19 cellular contexts compared by ENCODE assay signal in the genomic region with DNA sequence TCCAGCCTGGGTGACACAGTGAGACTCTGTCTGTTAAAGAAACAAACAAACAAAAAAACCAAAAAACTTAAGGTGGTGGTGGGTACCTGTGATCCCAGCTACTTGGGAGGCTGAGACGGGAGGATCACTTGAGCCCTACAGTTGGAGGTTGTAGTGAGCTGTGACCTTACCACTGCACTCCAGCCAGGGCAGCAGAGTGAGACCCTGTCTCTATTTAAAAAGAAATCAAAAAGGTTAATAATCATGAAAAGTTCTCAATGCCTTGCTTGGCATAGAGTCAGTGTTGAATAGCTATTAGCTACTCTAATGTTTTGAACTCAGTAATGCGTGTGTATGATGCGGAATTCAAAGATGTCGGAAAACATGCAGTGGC. TPM values are rescaled to one million over a fixed set of nuclear protein-coding genes. Genes with fewer than 3 reads are reported as not detected.
DNase-seq lines count a peak whose midpoint lies in the region; ATAC-seq and TF ChIP-seq lines count a peak whose summit lies in the region.
"Had no signal": no experiment of that assay in that cellular context is flagged by ENCODE, and none has a peak within 500 bp of the region (broad histone marks: within the 10 kb centered on the region; RNA-seq: fewer than 3 reads in every experiment).

No MANE protein-coding gene starts in this region.

- H3K4me3 Mint-ChIP-seq in activated naive CD4-positive, alpha-beta T cell treated with anti-CD3 and anti-CD28 coated beads, Interleukin-2, amount 50 U/mL, for 24 hours, result no peak overlapping the region
- H3K4me3 Mint-ChIP-seq in T-cell, result no peak overlapping the region
- H3K4me3 Mint-ChIP-seq in stimulated activated naive B cell treated with anti-CD40 and anti-IgM and Interleukin-4, amounts not matched to agents 10 μg/mL and 1 μg/mL and 100 μg/mL, for 72 hours, result no peak overlapping the region
- H3K4me3 Mint-ChIP-seq: activated CD8-positive, alpha-beta memory T cell treated with anti-CD3 and anti-CD28 coated beads, Interleukin-2, amount 10 ng/mL, durations not matched to agents 7 days and 5 days had no signal

- peak overlapping the region; percentile 59 for H3K27ac Mint-ChIP-seq in activated naive CD4-positive, alpha-beta T cell treated with anti-CD3 and anti-CD28 coated beads, Interleukin-2, amount 50 U/mL, for 24 hours
- peak overlapping the region in 1 of 2 donors; percentile 30 for H3K27ac Mint-ChIP-seq in activated naive CD4-positive, alpha-beta T cell treated with anti-CD3 and anti-CD28 coated beads, Interleukin-2, amount 50 U/mL, for 72 hours
- peak overlapping the region; percentile 75 to 90 for H3K27ac Mint-ChIP-seq in T-cell
- peak overlapping the region; percentile 31 for H3K27ac Mint-ChIP-seq in stimulated activated naive B cell treated with anti-CD40 and anti-IgM and Interleukin-4, amounts not matched to agents 10 μg/mL and 1 μg/mL and 100 μg/mL, for 72 hours
- H3K27ac Mint-ChIP-seq: activated CD8-positive, alpha-beta memory T cell treated with anti-CD3 and anti-CD28 coated beads, Interleukin-2, amount 10 ng/mL, durations not matched to agents 7 days and 5 days had no signal

- POLR2A ChIA-PET in T-cell (lab: Charles Lee) (no interaction called here), HEK293T (lab: Yijun Ruan, JAX) (no interaction called here)

- H3K9me3 Mint-ChIP-seq in activated naive CD4-positive, alpha-beta T cell treated with anti-CD3 and anti-CD28 coated beads, Interleukin-2, amount 50 U/mL, for 24 hours, result no peaks in the 10 kb centered on the region
- no peaks in the 10 kb centered on the region for H3K9me3 Mint-ChIP-seq in activated naive CD4-positive, alpha-beta T cell treated with anti-CD3 and anti-CD28 coated beads, Interleukin-2, amount 50 U/mL, for 72 hours
- H3K9me3 Mint-ChIP-seq in T-cell, result no peaks in the 10 kb centered on the region
- H3K9me3 Mint-ChIP-seq in stimulated activated naive B cell treated with anti-CD40 and anti-IgM and Interleukin-4, amounts not matched to agents 10 μg/mL and 1 μg/mL and 100 μg/mL, for 72 hours, result no peaks in the 10 kb centered on the region

- H3K4me1 Mint-ChIP-seq in activated naive CD4-positive, alpha-beta T cell treated with anti-CD3 and anti-CD28 coated beads, Interleukin-2, amount 50 U/mL, for 24 hours, result peaks cover 90% of the 10 kb centered on the region
- peaks cover 90 to 92% (median 91%) of the 10 kb centered on the region in 3 donors for H3K4me1 Mint-ChIP-seq in T-cell
- peaks cover 61 to 93% of the 10 kb centered on the region in 2 donors for H3K4me1 Mint-ChIP-seq in stimulated activated naive B cell treated with anti-CD40 and anti-IgM and Interleukin-4, amounts not matched to agents 10 μg/mL and 1 μg/mL and 100 μg/mL, for 72 hours

- H3K27ac ChIP-seq in layer of hippocampus (ENCODE audit: low read depth, low read length), result peak overlapping the region; percentile 99

- ATAC-seq in activated naive CD4-positive, alpha-beta T cell treated with anti-CD3 and anti-CD28 coated beads, Interleukin-2, amount 50 U/mL, for 72 hours, result no peak
- ATAC-seq in T-cell (replicated peaks in 1 of 4), result no peak
- no peak for ATAC-seq in stimulated activated naive B cell treated with anti-CD40 and anti-IgM and Interleukin-4, amounts not matched to agents 10 μg/mL and 1 μg/mL and 100 μg/mL, for 72 hours (replicated peaks)
- ATAC-seq: activated CD8-positive, alpha-beta memory T cell treated with anti-CD3 and anti-CD28 coated beads, Interleukin-2, amount 10 ng/mL, durations not matched to agents 7 days and 5 days; psoas muscle had no signal

- H3K36me3 Mint-ChIP-seq in activated naive CD4-positive, alpha-beta T cell treated with anti-CD3 and anti-CD28 coated beads, Interleukin-2, amount 50 U/mL, for 24 hours, result no peaks in the 10 kb centered on the region
- H3K36me3 Mint-ChIP-seq in activated naive CD4-positive, alpha-beta T cell treated with anti-CD3 and anti-CD28 coated beads, Interleukin-2, amount 50 U/mL, for 72 hours, result no peaks in the 10 kb centered on the region
- H3K36me3 Mint-ChIP-seq in T-cell, result no peaks in the 10 kb centered on the region
- peaks cover 11 to 20% of the 10 kb centered on the region in 2 donors for H3K36me3 Mint-ChIP-seq in stimulated activated naive B cell treated with anti-CD40 and anti-IgM and Interleukin-4, amounts not matched to agents 10 μg/mL and 1 μg/mL and 100 μg/mL, for 72 hours

- CTCF ChIA-PET in T-cell (lab: Charles Lee) (interaction anchor here in 1 of 2 donors (0.5 to 1.3 kb wide), 2 partner anchors 21 to 210 kb away, joined by 3 to 5 read pairs; partner anchors contain the start of gene ATG4D), HEK293T (lab: Yijun Ruan, JAX) (no interaction called here)

- no peak for DNase-seq in activated naive CD4-positive, alpha-beta T cell treated with anti-CD3 and anti-CD28 coated beads, Interleukin-2, amount 50 U/mL, for 72 hours (ENCODE audit: low spot score in 2 of 2)
- DNase-seq in T-cell (no peak), GM03348 (ENCODE audit: low spot score) (no peak), NCI-H2029 (lab: John Stamatoyannopoulos, UW) (no peak), HEK293T (ENCODE audit: extremely low spot score) (no peak)
- no peak for DNase-seq in stimulated activated naive B cell treated with anti-CD40 and anti-IgM and Interleukin-4, amounts not matched to agents 10 μg/mL and 1 μg/mL and 100 μg/mL, for 72 hours
- DNase-seq: ACHN; activated CD8-positive, alpha-beta memory T cell treated with anti-CD3 and anti-CD28 coated beads, Interleukin-2, amount 10 ng/mL, durations not matched to agents 7 days and 5 days; activated naive CD4-positive, alpha-beta T cell treated with Interleukin-2 at 50 U/mL for 16 hours; erythroblast; glutamatergic neuron; NCI-H187; NCI-H510A treated with DMSO at 0.1 percent for 48 hours; psoas muscle; SK-N-SH; stimulated activated CD4-positive, alpha-beta T cell treated with anti-CD3 and anti-CD28 coated beads, Interleukin-15, amount 100 ng/mL, for 24 hours had no signal

- no peaks in the 10 kb centered on the region for H3K27me3 ChIP-seq in layer of hippocampus (ENCODE audit: control insufficient read depth, insufficient read depth, low read length)
- H3K27me3 ChIP-seq: cardiac muscle cell had no signal

- no peaks in the 10 kb centered on the region for H3K27me3 Mint-ChIP-seq in activated naive CD4-positive, alpha-beta T cell treated with anti-CD3 and anti-CD28 coated beads, Interleukin-2, amount 50 U/mL, for 24 hours
- no peaks in the 10 kb centered on the region for H3K27me3 Mint-ChIP-seq in T-cell
- H3K27me3 Mint-ChIP-seq in stimulated activated naive B cell treated with anti-CD40 and anti-IgM and Interleukin-4, amounts not matched to agents 10 μg/mL and 1 μg/mL and 100 μg/mL, for 72 hours, result no peaks in the 10 kb centered on the region
- H3K27me3 Mint-ChIP-seq: activated CD8-positive, alpha-beta memory T cell treated with anti-CD3 and anti-CD28 coated beads, Interleukin-2, amount 10 ng/mL, durations not matched to agents 7 days and 5 days had no signal

TF ChIP-seq in HEK293T, 16 proteins besides CTCF, POLR2A, EP300 and RAD21:
- TF ChIP-seq FOXA1 (IDR thresholded peaks at IDR 0.05) (no peak), L3MBTL2 (conservative IDR thresholded peaks at IDR 0.05) (no peak), ELF4 (IDR thresholded peaks at IDR 0.05) (no peak), SUZ12 (IDR thresholded peaks at IDR 0.05) (no peak), FOXM1 (IDR thresholded peaks at IDR 0.05; ENCODE audit: borderline replicate concordance) (no peak), TARDBP (IDR thresholded peaks at IDR 0.05) (no peak), FOXK2 (IDR thresholded peaks at IDR 0.05) (no peak), SP1 (IDR thresholded peaks at IDR 0.05) (no peak)

RNA-seq across cellular contexts. Expression of gene DNM2, which starts 35.0 kb away (rescaled TPM):
- 100 to 1,000 TPM; 191 to 219 TPM for total RNA-seq in activated naive CD4-positive, alpha-beta T cell treated with anti-CD3 and anti-CD28 coated beads, Interleukin-2, amount 50 U/mL, for 72 hours
- total RNA-seq in T-cell, result 100 to 1,000 TPM; 272 to 329 (median 297) TPM

RNA-seq across cellular contexts. Expression of gene QTRT1, which starts 51.7 kb away (rescaled TPM):
- total RNA-seq in activated naive CD4-positive, alpha-beta T cell treated with anti-CD3 and anti-CD28 coated beads, Interleukin-2, amount 50 U/mL, for 72 hours, result 10 to 100 TPM; 47.4 to 48.4 TPM
- total RNA-seq in T-cell, result 10 to 100 TPM; 47.7 to 68.1 (median 55.1) TPM
